Comparison of ENCODE assay signal across 1 cellular context in genomic region chr20:37390891-37391525, GRCh38.
TF ChIP-seq lines count a peak whose summit lies in the region.

No MANE protein-coding gene starts in this region.

TF ChIP-seq in WTC11, 78 proteins besides CTCF, POLR2A, EP300 and RAD21:
- TF ChIP-seq ZNF532 (CRISPR knock-in tag; IDR thresholded peaks at IDR 0.05; ENCODE audit: borderline replicate concordance) (no peak), GABPB1 (CRISPR knock-in tag; IDR thresholded peaks at IDR 0.05) (peak; percentile 54; the same call in 1 of the 2 replicates)
